Comparison of ENCODE assay signal across 1 cellular context in genomic region chr14:22819191-22819988, GRCh38.
TF ChIP-seq lines count a peak whose summit lies in the region.

No MANE protein-coding gene starts in this region.

TF ChIP-seq in H1, 55 proteins besides CTCF, POLR2A, EP300 and RAD21:
- TF ChIP-seq SIN3A (conservative IDR thresholded peaks at IDR 0.05 in 1 of 2, IDR thresholded peaks at IDR 0.05 in 1 of 2; ENCODE audit: low read depth in 1 of 2, low read length in 2 of 2) (peak in 1 of 2 experiments; percentile 78; a peak in 2 of 4 replicates), RXRA (IDR thresholded peaks at IDR 0.05; ENCODE audit: insufficient read depth, low read depth, low read length) (no peak), YY1 (IDR thresholded peaks at IDR 0.05; ENCODE audit: low read depth, low read length) (no peak), TAF1 (IDR thresholded peaks at IDR 0.05; ENCODE audit: low read depth, low read length) (no peak), TEAD4 (IDR thresholded peaks at IDR 0.05; ENCODE audit: low read depth, low read length) (no peak), PHF8 (conservative IDR thresholded peaks at IDR 0.05; ENCODE audit: low read depth, low read length) (no peak), HDAC2 (IDR thresholded peaks at IDR 0.05; ENCODE audit: borderline replicate concordance in 1 of 2, low read depth in 2 of 2, low read length in 2 of 2) (no peak), HDAC6 (IDR thresholded peaks at IDR 0.05; ENCODE audit: low read depth, low read length) (no peak), ASH2L (IDR thresholded peaks at IDR 0.05; ENCODE audit: low read length) (peak; percentile 53), POU5F1 (IDR thresholded peaks at IDR 0.05; ENCODE audit: low read depth, low read length) (no peak), POLR2AphosphoS5 (IDR thresholded peaks at IDR 0.05; ENCODE audit: low read depth, low read length) (no peak), CEBPB (IDR thresholded peaks at IDR 0.05; ENCODE audit: low read depth, low read length) (no peak), RBBP5 (IDR thresholded peaks at IDR 0.05; ENCODE audit: borderline replicate concordance, low read depth, low read length) (peak; percentile 60; the same call in 1 of the 2 replicates), ZNF274 (IDR thresholded peaks at IDR 0.05; ENCODE audit: borderline replicate concordance, extremely low read depth, low read length) (no peak), SAP30 (IDR thresholded peaks at IDR 0.05; ENCODE audit: insufficient read depth, insufficient replicate concordance, low read length) (no peak), TBP (IDR thresholded peaks at IDR 0.05; ENCODE audit: low read depth, low read length) (0 out of 2 replicates have a peak, but pooled peaks have one; percentile 21), MAX (IDR thresholded peaks at IDR 0.05) (peak; percentile 42; the same call in 1 of the 2 replicates), ATF2 (IDR thresholded peaks at IDR 0.05; ENCODE audit: low read length) (no peak), MAFK (IDR thresholded peaks at IDR 0.05; ENCODE audit: low read depth, low read length) (no peak), CHD1 (IDR thresholded peaks at IDR 0.05; ENCODE audit: low read depth, low read length) (no peak), CHD7 (IDR thresholded peaks at IDR 0.05; ENCODE audit: insufficient replicate concordance, low read length) (no peak), CTBP2 (IDR thresholded peaks at IDR 0.05; ENCODE audit: borderline replicate concordance, insufficient read depth, insufficient read length, low read length) (peak; percentile 70), EGR1 (IDR thresholded peaks at IDR 0.05; ENCODE audit: borderline replicate concordance, low read depth, low read length) (no peak), KDM4A (IDR thresholded peaks at IDR 0.05; ENCODE audit: low read depth, low read length, severe bottlenecking) (no peak), RNF2 (IDR thresholded peaks at IDR 0.05; ENCODE audit: borderline replicate concordance, low read depth, low read length, missing control alignments, poor library complexity, severe bottlenecking) (no peak), SIRT6 (IDR thresholded peaks at IDR 0.05; ENCODE audit: low read length) (no peak)
